8 cellular contexts compared by ENCODE assay signal in the genomic region with DNA sequence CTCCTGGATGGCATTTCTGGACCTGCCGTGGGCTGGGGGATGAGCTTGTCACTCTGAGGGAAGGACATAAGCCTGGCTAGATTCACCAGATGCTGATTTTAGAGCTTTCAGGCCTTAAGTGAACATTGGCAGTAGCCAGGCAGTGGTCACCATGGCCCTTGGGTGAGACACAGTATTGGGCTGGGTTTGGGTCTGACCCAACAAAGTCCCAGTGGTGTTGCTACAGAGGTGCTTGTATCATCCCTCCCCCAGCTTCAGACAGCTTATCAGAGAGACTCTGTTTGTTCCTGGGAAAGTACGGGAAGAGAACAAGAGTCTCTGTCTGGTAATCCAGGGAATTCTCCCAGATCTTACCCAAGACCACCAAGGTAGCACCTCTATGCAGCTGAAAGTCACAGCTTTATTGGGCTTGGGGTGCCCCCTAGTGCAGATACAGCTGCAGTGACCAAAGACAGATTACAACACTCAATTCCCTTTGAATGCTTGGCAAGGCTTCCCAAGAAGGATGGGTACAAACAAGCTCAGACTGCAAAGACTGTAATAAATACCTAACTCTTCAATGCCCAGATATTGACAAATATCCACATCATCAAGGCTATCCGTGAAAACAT. TPM values are rescaled to one million over a fixed set of nuclear protein-coding genes. Genes with fewer than 3 reads are reported as not detected.
DNase-seq lines count a peak whose midpoint lies in the region; ATAC-seq and TF ChIP-seq lines count a peak whose summit lies in the region.

No MANE protein-coding gene starts in this region.

- H3K36me3 ChIP-seq in neural cell (ENCODE audit: insufficient read depth, low read length) = no peaks in the 10 kb centered on the region

- no peaks in the 10 kb centered on the region for H3F3A ChIP-seq in neural cell (ENCODE audit: insufficient read depth, low read length, poor library complexity, severe bottlenecking)

- TF ChIP-seq EP300 in neural cell (conservative IDR thresholded peaks at IDR 0.05; ENCODE audit: poor library complexity, severe bottlenecking) = no peak

- peak; percentile 33 for TF ChIP-seq RAD21 in neural cell (conservative IDR thresholded peaks at IDR 0.05)

- no peak overlapping the region for H3K9ac ChIP-seq in neural cell (ENCODE audit: low read length)

- no peak overlapping the region for H3K27ac ChIP-seq in neural cell (ENCODE audit: low read length)

- peak; percentile 51 for DNase-seq in NCI-H2029 (lab: John Stamatoyannopoulos, UW)
- no peak for DNase-seq in NCI-H2029 treated with DMSO at 0.1 percent for 48 hours (lab: John Stamatoyannopoulos, UW)
- DNase-seq in NCI-H128 (lab: John Stamatoyannopoulos, UW; ENCODE audit: unreplicated experiment) = peak; percentile 14
- DNase-seq in epithelial cell of esophagus (ENCODE audit: low read depth) = peak; percentile 67
- DNase-seq in NCI-H774 (lab: John Stamatoyannopoulos, UW) = no peak

- ATAC-seq in HG02571 (IDR thresholded peaks at IDR 0.05; ENCODE audit: unreplicated experiment) = no peak

- no peak overlapping the region for H2AFZ ChIP-seq in neural cell (ENCODE audit: low read depth, low read length)

- H3K4me3 ChIP-seq in WI38 (ENCODE audit: low read depth, low read length) (no peak overlapping the region), epithelial cell of esophagus (ENCODE audit: low read length) (no peak overlapping the region), neural cell (ENCODE audit: low read length) (no peak overlapping the region)

- H3K9me3 ChIP-seq in neural cell (ENCODE audit: low read length) = no peaks in the 10 kb centered on the region

- no peaks in the 10 kb centered on the region for H4K20me1 ChIP-seq in neural cell (ENCODE audit: insufficient read depth)

- TF ChIP-seq CTCF in WI38 (IDR thresholded peaks at IDR 0.05; ENCODE audit: low read depth, low read length) (peak; percentile 80), epithelial cell of esophagus (IDR thresholded peaks at IDR 0.05; ENCODE audit: insufficient read depth, low read depth, low read length, missing control alignments) (peak; percentile 50), neural cell (IDR thresholded peaks at IDR 0.05; ENCODE audit: poor library complexity, severe bottlenecking) (peak; percentile 32)

- peaks cover 3% of the 10 kb centered on the region for H3K27me3 ChIP-seq in neural cell (ENCODE audit: insufficient read depth, low read depth, low read length)

- no peak overlapping the region for H3K4me2 ChIP-seq in neural cell (ENCODE audit: low read length)

- H3K9me2 ChIP-seq in neural cell (ENCODE audit: insufficient read depth, low read length) = no peaks in the 10 kb centered on the region

- no peaks in the 10 kb centered on the region for H3K79me2 ChIP-seq in neural cell (replicated peaks; ENCODE audit: insufficient read depth, low read length)

TF ChIP-seq in neural cell, 6 proteins besides CTCF, POLR2A, EP300 and RAD21:
- TF ChIP-seq EZH2 (IDR thresholded peaks at IDR 0.05; ENCODE audit: borderline replicate concordance, insufficient read depth, low read length, poor library complexity, severe bottlenecking) (no peak), POLR2AphosphoS5 (IDR thresholded peaks at IDR 0.05) (no peak), MXI1 (conservative IDR thresholded peaks at IDR 0.05; ENCODE audit: poor library complexity, severe bottlenecking) (no peak), SMC3 (conservative IDR thresholded peaks at IDR 0.05; ENCODE audit: poor library complexity) (no peak), TAF1 (IDR thresholded peaks at IDR 0.05; ENCODE audit: low read depth) (no peak)
- TF ChIP-seq, protein P1, sequence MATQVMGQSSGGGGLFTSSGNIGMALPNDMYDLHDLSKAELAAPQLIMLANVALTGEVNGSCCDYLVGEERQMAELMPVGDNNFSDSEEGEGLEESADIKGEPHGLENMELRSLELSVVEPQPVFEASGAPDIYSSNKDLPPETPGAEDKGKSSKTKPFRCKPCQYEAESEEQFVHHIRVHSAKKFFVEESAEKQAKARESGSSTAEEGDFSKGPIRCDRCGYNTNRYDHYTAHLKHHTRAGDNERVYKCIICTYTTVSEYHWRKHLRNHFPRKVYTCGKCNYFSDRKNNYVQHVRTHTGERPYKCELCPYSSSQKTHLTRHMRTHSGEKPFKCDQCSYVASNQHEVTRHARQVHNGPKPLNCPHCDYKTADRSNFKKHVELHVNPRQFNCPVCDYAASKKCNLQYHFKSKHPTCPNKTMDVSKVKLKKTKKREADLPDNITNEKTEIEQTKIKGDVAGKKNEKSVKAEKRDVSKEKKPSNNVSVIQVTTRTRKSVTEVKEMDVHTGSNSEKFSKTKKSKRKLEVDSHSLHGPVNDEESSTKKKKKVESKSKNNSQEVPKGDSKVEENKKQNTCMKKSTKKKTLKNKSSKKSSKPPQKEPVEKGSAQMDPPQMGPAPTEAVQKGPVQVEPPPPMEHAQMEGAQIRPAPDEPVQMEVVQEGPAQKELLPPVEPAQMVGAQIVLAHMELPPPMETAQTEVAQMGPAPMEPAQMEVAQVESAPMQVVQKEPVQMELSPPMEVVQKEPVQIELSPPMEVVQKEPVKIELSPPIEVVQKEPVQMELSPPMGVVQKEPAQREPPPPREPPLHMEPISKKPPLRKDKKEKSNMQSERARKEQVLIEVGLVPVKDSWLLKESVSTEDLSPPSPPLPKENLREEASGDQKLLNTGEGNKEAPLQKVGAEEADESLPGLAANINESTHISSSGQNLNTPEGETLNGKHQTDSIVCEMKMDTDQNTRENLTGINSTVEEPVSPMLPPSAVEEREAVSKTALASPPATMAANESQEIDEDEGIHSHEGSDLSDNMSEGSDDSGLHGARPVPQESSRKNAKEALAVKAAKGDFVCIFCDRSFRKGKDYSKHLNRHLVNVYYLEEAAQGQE (IDR thresholded peaks at IDR 0.05; ENCODE audit: borderline replicate concordance) = no peak
TF ChIP-seq in neural cell: peak in this region for 0.

RNA-seq across cellular contexts. Expression of a gene that starts 9.8 kb away (rescaled TPM):
- polyA plus RNA-seq in neural cell = 83.3 and 95.2 TPM in 2 replicates
- polyA minus RNA-seq in neural cell = 54.3 and 61.8 TPM in 2 replicates

RNA-seq across cellular contexts. Expression of a gene that starts 19.9 kb away (rescaled TPM):
- 4.2 and 4.6 TPM in 2 replicates for polyA plus RNA-seq in neural cell
- 7.3 and 11.3 TPM in 2 replicates for polyA minus RNA-seq in neural cell

Comparison
In these comparisons a context has a peak if more than half of its experiments do, and no peak if none do; other contexts are left out.
1. DNase-seq: peak in NCI-H2029 (single experiment), NCI-H128 (single experiment) and epithelial cell of esophagus (single experiment); none in NCI-H2029 treated with DMSO at 0.1 percent for 48 hours (single experiment) and NCI-H774 (single experiment).
2. Peak in every context shown above with its lines, with median percentiles within 50 percentile points of each other: CTCF ChIP-seq.